In genomic region chr4:136551753-136552152, GRCh38 we compare ENCODE assay signal across 1 cellular context.
A peak's percentile ranks its signal among the peaks of the same experiment; 100 is the strongest.
TF ChIP-seq lines count a peak whose summit lies in the region.

No MANE protein-coding gene starts in this region.

TF ChIP-seq in SK-N-SH treated with all-trans-retinoic acid at 6 μM for 48 hours, 23 proteins besides CTCF, POLR2A, EP300 and RAD21 (continued from another document):
- TF ChIP-seq TSHZ2 (CRISPR knock-in tag; IDR thresholded peaks at IDR 0.05) (0 out of 2 replicates have a peak, but pooled peaks have one; percentile 44), GLIS3 (CRISPR knock-in tag; IDR thresholded peaks at IDR 0.05) (no peak), POU6F1 (CRISPR knock-in tag; IDR thresholded peaks at IDR 0.05; ENCODE audit: borderline replicate concordance, low read depth) (no peak; the same call in 1 of the 2 replicates), ISL1 (CRISPR knock-in tag; IDR thresholded peaks at IDR 0.05) (peak; percentile 98), TOX (CRISPR knock-in tag; IDR thresholded peaks at IDR 0.05; ENCODE audit: borderline replicate concordance) (no peak), ZNF70 (CRISPR knock-in tag; IDR thresholded peaks at IDR 0.05) (no peak), TCF4 (CRISPR knock-in tag; IDR thresholded peaks at IDR 0.05; ENCODE audit: borderline replicate concordance) (peak; percentile 49; the same call in 1 of the 2 replicates), CREB5 (CRISPR knock-in tag; IDR thresholded peaks at IDR 0.05; ENCODE audit: low read depth) (peak; percentile 95), ZC3H10 (CRISPR knock-in tag; IDR thresholded peaks at IDR 0.05) (peak; percentile 56; the same call in 1 of the 2 replicates), ARNTL (CRISPR knock-in tag; IDR thresholded peaks at IDR 0.05; ENCODE audit: borderline replicate concordance, low read depth) (no peak), BACH2 (CRISPR knock-in tag; IDR thresholded peaks at IDR 0.05; ENCODE audit: borderline replicate concordance) (no peak), ZFP3 (CRISPR knock-in tag; IDR thresholded peaks at IDR 0.05) (0 out of 2 replicates have a peak, but pooled peaks have one; percentile 62)
